In genomic region chr14:91388551-91388975, GRCh38 we compare ENCODE assay signal across 8 cellular contexts. TPM values are rescaled to one million over a fixed set of nuclear protein-coding genes. Genes with fewer than 3 reads are reported as not detected.
A peak's percentile ranks its signal among the peaks of the same experiment; 100 is the strongest.
DNase-seq lines count a peak whose midpoint lies in the region; ATAC-seq and TF ChIP-seq lines count a peak whose summit lies in the region.

No MANE protein-coding gene starts in this region.

- H3K27ac ChIP-seq in CD4-positive, alpha-beta T cell (ENCODE audit: low read depth, low read length): peak overlapping the region; percentile 44
- H3K27ac ChIP-seq in OCI-LY7 (ENCODE audit: low read depth, low read length, poor library complexity, severe bottlenecking): peak overlapping the region; percentile 49

- H3K9me3 ChIP-seq in CD4-positive, alpha-beta T cell (ENCODE audit: control insufficient read depth, low read length): no peaks in the 10 kb centered on the region
- no peaks in the 10 kb centered on the region for H3K9me3 ChIP-seq in OCI-LY7 (ENCODE audit: low read length)

- no peaks in the 10 kb centered on the region for H3K27me3 ChIP-seq in CD4-positive, alpha-beta T cell (ENCODE audit: control insufficient read depth, insufficient read depth, low read length)

- CTCF ChIA-PET in CD4-positive, alpha-beta T cell (lab: Charles Lee): interaction anchor here (1.2 to 1.8 kb wide), 4 partner anchors 10 to 65 kb away, joined by 3 to 4 read pairs (median 3); no protein-coding TSS in a partner anchor
- CTCF ChIA-PET in OCI-LY7 (lab: Charles Lee; ENCODE audit: unreplicated experiment): interaction anchor here (1.1 kb wide), 1 partner anchor 24 kb away, joined by 3 read pairs; no protein-coding TSS in a partner anchor

- peak overlapping the region; percentile 72 for H3K4me3 Mint-ChIP-seq in CD4-positive, alpha-beta T cell
- peak overlapping the region; percentile 48 to 88 (median 75) for H3K4me3 Mint-ChIP-seq in immature natural killer cell

- H3K36me3 ChIP-seq in OCI-LY7 (ENCODE audit: insufficient read depth, low read length): peaks cover 70% of the 10 kb centered on the region

- peaks cover 92% of the 10 kb centered on the region for H3K4me1 Mint-ChIP-seq in CD4-positive, alpha-beta T cell (ENCODE audit: low read depth)
- peaks cover 96 to 100% of the 10 kb centered on the region in 2 donors for H3K4me1 Mint-ChIP-seq in immature natural killer cell

- POLR2A ChIA-PET in CD4-positive, alpha-beta T cell (lab: Charles Lee): interaction anchor here (0.8 to 3.1 kb wide), 9 partner anchors 9 to 39 kb away, joined by 3 to 15 read pairs (median 6); partner anchors contain the start of gene CCDC88C
- POLR2A ChIA-PET in OCI-LY7 (lab: Charles Lee): interaction anchor here (0.5 to 3.2 kb wide), 8 partner anchors 10 to 1717 kb away, joined by 3 to 16 read pairs (median 4); no protein-coding TSS in a partner anchor

- peaks cover 96% of the 10 kb centered on the region for H3K4me1 ChIP-seq in OCI-LY7 (ENCODE audit: insufficient read depth, low read length, poor library complexity, severe bottlenecking)

- no peak overlapping the region for H3K4me3 ChIP-seq in OCI-LY7 (ENCODE audit: low read depth, low read length, poor library complexity, severe bottlenecking)

- peak in 6 of 10 experiments; percentile 32 to 50 (median 36) for DNase-seq in CD4-positive, alpha-beta T cell
- no peak for DNase-seq in OCI-LY7 (ENCODE audit: low spot score)
- DNase-seq in immature natural killer cell: peak in 1 of 3 donors; percentile 66
- DNase-seq in anterior cingulate cortex (lab: John Stamatoyannopoulos, UW): no peak
- DNase-seq in NCI-H1105 treated with DMSO at 0.1 percent for 48 hours (lab: John Stamatoyannopoulos, UW): no peak
- DNase-seq in effector CD8-positive, alpha-beta T cell (lab: John Stamatoyannopoulos, UW): no peak

- peaks cover 47% of the 10 kb centered on the region for H4K20me1 ChIP-seq in OCI-LY7 (ENCODE audit: insufficient read depth, low read length)

- H3K27ac Mint-ChIP-seq in CD4-positive, alpha-beta T cell: peak overlapping the region; percentile 88
- H3K27ac Mint-ChIP-seq in immature natural killer cell: peak overlapping the region; percentile 92 to 98 (median 96)

- H3K36me3 Mint-ChIP-seq in CD4-positive, alpha-beta T cell (ENCODE audit: low read depth): peaks cover 67% of the 10 kb centered on the region
- H3K36me3 Mint-ChIP-seq in immature natural killer cell: peaks cover 0 to 3% (median 0%) of the 10 kb centered on the region in 3 donors

- no TSS peak for BruUV-seq in OCI-LY7 (replicated peaks; lab: Mats Ljungman, UMichigan)

- peaks cover 100% of the 10 kb centered on the region for H3K79me2 ChIP-seq in OCI-LY7 (ENCODE audit: insufficient read depth, low read depth, low read length)

- intact Hi-C loops in CD4-positive, alpha-beta T cell (cut with DNase I, micrococcal nuclease): loop anchor here in 1 of 2 experiments (2.0 kb wide), 2 partner anchors 16 kb away; no protein-coding TSS in a partner anchor
- intact Hi-C loops in OCI-LY7 (cut with micrococcal nuclease; ENCODE audit: unreplicated experiment): no loop called here

- no peaks in the 10 kb centered on the region for H3K9me3 Mint-ChIP-seq in CD4-positive, alpha-beta T cell
- no peaks in the 10 kb centered on the region for H3K9me3 Mint-ChIP-seq in immature natural killer cell

- no peaks in the 10 kb centered on the region for H3K9me2 ChIP-seq in OCI-LY7 (ENCODE audit: insufficient read depth, low read length)

- H2AFZ ChIP-seq in OCI-LY7 (ENCODE audit: low read length): no peak overlapping the region

- peak overlapping the region; percentile 57 for H3K4me2 ChIP-seq in OCI-LY7 (ENCODE audit: low read length)

- no peak for TF ChIP-seq CTCF in CD4-positive, alpha-beta T cell (IDR thresholded peaks at IDR 0.05)
- no peak for TF ChIP-seq CTCF in OCI-LY7 (conservative IDR thresholded peaks at IDR 0.05; ENCODE audit: low read length)

- H3K27me3 Mint-ChIP-seq in CD4-positive, alpha-beta T cell: no peaks in the 10 kb centered on the region
- H3K27me3 Mint-ChIP-seq in immature natural killer cell (ENCODE audit: low read depth in 3 of 3): peaks cover 0 to 10% (median 9%) of the 10 kb centered on the region in 3 donors

- ATAC-seq in CD4-positive, alpha-beta T cell (ENCODE audit: poor library complexity): peak; percentile 81
- ATAC-seq in GM21528 (IDR thresholded peaks at IDR 0.05; ENCODE audit: low FRiP score, unreplicated experiment): peak; percentile 56
- ATAC-seq in HG03097 (IDR thresholded peaks at IDR 0.05; ENCODE audit: low FRiP score, unreplicated experiment): no peak

RNA-seq across cellular contexts. Expression of gene CCDC88C, which starts 29.1 kb away (rescaled TPM):
- 100 to 1,000 TPM; 269 to 287 TPM for total RNA-seq in CD4-positive, alpha-beta T cell
- 89.3 and 137 TPM in 2 replicates for total RNA-seq in OCI-LY7 (2014; rRNA removed; shearing (Covaris generic))
- total RNA-seq in OCI-LY7 (2022): 253 and 262 TPM in 2 replicates
- 10 to 100 TPM; 19.5 to 58.2 (median 21.2) TPM for polyA plus RNA-seq in immature natural killer cell

Comparison
In these comparisons a context has a peak if more than half of its experiments do, and no peak if none do; other contexts are left out.
1. DNase-seq: peak in CD4-positive, alpha-beta T cell (6 of 10); none in OCI-LY7 (single experiment), anterior cingulate cortex (0 of 58), NCI-H1105 treated with DMSO at 0.1 percent for 48 hours (single experiment) and effector CD8-positive, alpha-beta T cell (single experiment).